In the genomic region with DNA sequence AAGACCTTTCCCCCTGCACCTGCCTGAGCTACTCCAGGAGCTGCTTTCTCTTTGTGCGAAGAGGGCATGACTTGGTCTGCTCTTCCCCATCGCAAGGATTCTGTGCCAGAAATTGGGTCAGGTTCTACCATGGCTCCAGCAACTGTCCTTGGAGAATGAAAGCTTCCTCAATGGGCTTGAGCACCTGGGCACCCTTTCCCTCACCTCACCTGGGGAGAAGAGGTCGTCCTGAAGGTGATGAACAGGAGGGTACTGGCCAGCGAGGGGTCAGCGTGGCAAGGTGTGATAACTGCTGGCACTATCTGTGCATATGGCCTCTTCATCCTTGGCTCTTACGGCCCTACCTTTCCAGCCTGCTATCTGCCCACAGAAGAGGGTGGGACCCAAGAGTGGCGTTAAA, we compare ENCODE assay signal across 8 cellular contexts. TPM values are rescaled to one million over a fixed set of nuclear protein-coding genes. Genes with fewer than 3 reads are reported as not detected.
DNase-seq lines count a peak whose midpoint lies in the region; ATAC-seq and TF ChIP-seq lines count a peak whose summit lies in the region.

No MANE protein-coding gene starts in this region.

- no peak for ATAC-seq in activated CD4-positive, alpha-beta T cell treated with anti-CD3 and anti-CD28 coated beads for 36 hours
- no peak for ATAC-seq in activated T-helper 17 cell treated with anti-CD3 and anti-CD28 coated beads, Interleukin-2, amount 50 U/mL, for 72 hours (replicated peaks)

- POLR2A ChIA-PET in activated CD4-positive, alpha-beta T cell treated with anti-CD3 and anti-CD28 coated beads for 36 hours (lab: Charles Lee), result no interaction called here

- peaks cover 71% of the 10 kb centered on the region for H3K4me1 Mint-ChIP-seq in activated CD4-positive, alpha-beta T cell treated with anti-CD3 and anti-CD28 coated beads for 36 hours
- H3K4me1 Mint-ChIP-seq in activated T-helper 17 cell treated with anti-CD3 and anti-CD28 coated beads, Interleukin-2, amount 50 U/mL, for 72 hours, result peaks cover 29% of the 10 kb centered on the region

- peak overlapping the region; percentile 43 for H3K27ac Mint-ChIP-seq in activated CD4-positive, alpha-beta T cell treated with anti-CD3 and anti-CD28 coated beads for 36 hours
- H3K27ac Mint-ChIP-seq in activated T-helper 17 cell treated with anti-CD3 and anti-CD28 coated beads, Interleukin-2, amount 50 U/mL, for 72 hours, result no peak overlapping the region

- in situ Hi-C loops in GM13977 (cut with MboI; ENCODE audit: low pct_unique_long_range_greater_than_20kb, low sequenced_read_pairs, unreplicated experiment), result no loop called here

- TF ChIP-seq CTCF in GM13977 (IDR thresholded peaks at IDR 0.05; ENCODE audit: extremely low read depth, insufficient read depth, missing control alignments), result no peak

- peak overlapping the region in 1 of 2 donors; percentile 78 for H3K4me3 ChIP-seq in stomach smooth muscle (ENCODE audit: low read length in 2 of 2)

- H3K4me3 Mint-ChIP-seq in activated CD4-positive, alpha-beta T cell treated with anti-CD3 and anti-CD28 coated beads for 36 hours, result peak overlapping the region; percentile 60
- peak overlapping the region; percentile 67 for H3K4me3 Mint-ChIP-seq in activated T-helper 17 cell treated with anti-CD3 and anti-CD28 coated beads, Interleukin-2, amount 50 U/mL, for 72 hours

- H3K9me3 Mint-ChIP-seq in activated CD4-positive, alpha-beta T cell treated with anti-CD3 and anti-CD28 coated beads for 36 hours (ENCODE audit: low read depth), result no peaks in the 10 kb centered on the region
- no peaks in the 10 kb centered on the region for H3K9me3 Mint-ChIP-seq in activated T-helper 17 cell treated with anti-CD3 and anti-CD28 coated beads, Interleukin-2, amount 50 U/mL, for 72 hours

- peaks cover 30 to 43% of the 10 kb centered on the region in 2 donors for H3K36me3 ChIP-seq in stomach smooth muscle (ENCODE audit: control insufficient read depth in 2 of 2, insufficient read depth in 2 of 2, low read length in 2 of 2)

- H3K36me3 Mint-ChIP-seq in activated CD4-positive, alpha-beta T cell treated with anti-CD3 and anti-CD28 coated beads for 36 hours (ENCODE audit: low read depth), result peaks cover 63% of the 10 kb centered on the region
- peaks cover 76% of the 10 kb centered on the region for H3K36me3 Mint-ChIP-seq in activated T-helper 17 cell treated with anti-CD3 and anti-CD28 coated beads, Interleukin-2, amount 50 U/mL, for 72 hours (ENCODE audit: low read depth)

- H3K9me3 ChIP-seq in stomach smooth muscle (ENCODE audit: control insufficient read depth in 2 of 2, low read length in 2 of 2), result no peaks in the 10 kb centered on the region

- CTCF ChIA-PET in activated CD4-positive, alpha-beta T cell treated with anti-CD3 and anti-CD28 coated beads for 36 hours (lab: Charles Lee), result interaction anchor here (0.7 to 3.0 kb wide), 13 partner anchors 13 to 817 kb away, joined by 3 to 19 read pairs (median 4); a partner anchor contains a TSS

- H3K27me3 ChIP-seq in layer of hippocampus (ENCODE audit: control insufficient read depth, insufficient read depth, low read length) (no peaks in the 10 kb centered on the region), stomach smooth muscle (ENCODE audit: control insufficient read depth in 1 of 2, insufficient read depth in 2 of 2, low read length in 2 of 2) (no peaks in the 10 kb centered on the region)

- peak overlapping the region; percentile 21 to 49 for H3K9ac ChIP-seq in stomach smooth muscle (ENCODE audit: low read length in 2 of 2)

- no peak for DNase-seq in activated CD4-positive, alpha-beta T cell treated with anti-CD3 and anti-CD28 coated beads for 36 hours
- no peak for DNase-seq in activated CD4-positive, alpha-beta T cell treated with anti-CD3 and anti-CD28 coated beads for 1 hour
- no peak for DNase-seq in NCI-H2107 (lab: John Stamatoyannopoulos, UW)
- DNase-seq in activated gamma-delta T cell (lab: John Stamatoyannopoulos, UW), result no peak
- DNase-seq in GM13977 (ENCODE audit: low spot score), result no peak

- peaks cover 60% of the 10 kb centered on the region for H3K4me1 ChIP-seq in stomach smooth muscle (ENCODE audit: control insufficient read depth, insufficient read depth, low read length)

- peak overlapping the region; percentile 83 for H3K27ac ChIP-seq in layer of hippocampus (ENCODE audit: low read depth, low read length)
- H3K27ac ChIP-seq in stomach smooth muscle (ENCODE audit: low read length), result peak overlapping the region; percentile 60

- H3K27me3 Mint-ChIP-seq in activated CD4-positive, alpha-beta T cell treated with anti-CD3 and anti-CD28 coated beads for 36 hours, result no peaks in the 10 kb centered on the region
- no peaks in the 10 kb centered on the region for H3K27me3 Mint-ChIP-seq in activated T-helper 17 cell treated with anti-CD3 and anti-CD28 coated beads, Interleukin-2, amount 50 U/mL, for 72 hours

- intact Hi-C loops in activated CD4-positive, alpha-beta T cell treated with anti-CD3 and anti-CD28 coated beads for 36 hours (cut with DNase I, micrococcal nuclease), result loop anchor here in 1 of 2 experiments (2.0 to 10.0 kb wide), 4 partner anchors 409 to 897 kb away; a partner anchor contains a TSS

RNA-seq across cellular contexts. Expression of a gene that starts 0.9 kb away (rescaled TPM):
- total RNA-seq in activated CD4-positive, alpha-beta T cell treated with anti-CD3 and anti-CD28 coated beads for 36 hours, result 10 to 100 TPM; 20.9 to 21.5 TPM
- total RNA-seq in activated T-helper 17 cell treated with anti-CD3 and anti-CD28 coated beads, Interleukin-2, amount 50 U/mL, for 72 hours, result 10 to 100 TPM; 14.6 to 29.8 TPM

RNA-seq across cellular contexts. Expression of a gene that starts 5.1 kb away (rescaled TPM):
- total RNA-seq in activated CD4-positive, alpha-beta T cell treated with anti-CD3 and anti-CD28 coated beads for 36 hours, result 100 to 1,000 TPM; 124 to 129 TPM
- 100 to 1,000 TPM in 1 of 2 donors, 10 to 100 TPM in 1; 76.4 to 157 TPM for total RNA-seq in activated T-helper 17 cell treated with anti-CD3 and anti-CD28 coated beads, Interleukin-2, amount 50 U/mL, for 72 hours
